In the genomic region with DNA sequence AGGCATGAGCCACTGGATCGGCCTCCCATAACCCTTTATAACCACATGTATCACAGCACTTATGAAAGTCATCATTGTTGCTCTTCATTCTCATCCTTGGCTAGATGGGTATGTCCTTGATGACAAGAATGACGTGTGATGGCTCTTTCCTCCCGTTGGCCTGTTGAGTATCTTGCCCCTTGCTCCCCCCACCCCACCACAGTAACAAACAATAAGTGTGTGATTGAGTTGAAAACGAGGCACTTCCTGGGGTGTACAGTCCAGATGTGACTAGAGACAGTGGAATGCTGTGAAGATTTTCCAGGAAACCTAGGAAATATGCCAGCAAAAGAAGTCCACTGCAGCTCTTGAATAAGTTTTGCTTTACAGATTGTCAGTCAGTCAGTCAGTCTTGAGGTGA, we compare ENCODE assay signal across 16 cellular contexts.
DNase-seq lines count a peak whose midpoint lies in the region; ATAC-seq, FAIRE-seq and TF ChIP-seq lines count a peak whose summit lies in the region.
"Had no signal": no experiment of that assay in that cellular context is flagged by ENCODE, and none has a peak within 500 bp of the region (broad histone marks: within the 10 kb centered on the region; RNA-seq: fewer than 3 reads in every experiment).

No MANE protein-coding gene starts in this region.

- no peaks in the 10 kb centered on the region for H3K27me3 ChIP-seq in RWPE2 (ENCODE audit: insufficient read depth, poor library complexity, severe bottlenecking)
- H3K27me3 ChIP-seq: SJSA1 had no signal

- no peak for TF ChIP-seq CTCF in RWPE2 (IDR thresholded peaks at IDR 0.05; ENCODE audit: poor library complexity, severe bottlenecking)
- no peak for TF ChIP-seq CTCF in epithelial cell of esophagus (IDR thresholded peaks at IDR 0.05; ENCODE audit: insufficient read depth, low read depth, low read length, missing control alignments)

- no peak overlapping the region for H3K27ac ChIP-seq in RWPE2 (ENCODE audit: poor library complexity, severe bottlenecking)
- H3K27ac ChIP-seq: SJSA1 had no signal

- peaks cover 6% of the 10 kb centered on the region for H3K4me1 ChIP-seq in RWPE2 (ENCODE audit: insufficient read depth, poor library complexity, severe bottlenecking)
- H3K4me1 ChIP-seq: SJSA1 had no signal

- no peak for TF ChIP-seq POLR2A in H54 (IDR thresholded peaks at IDR 0.05; ENCODE audit: low read depth, low read length)

- no peak for DNase-seq in H54 (ENCODE audit: insufficient read length, low spot score)
- no peak for DNase-seq in RWPE2 (ENCODE audit: low spot score)
- DNase-seq in epithelial cell of esophagus (ENCODE audit: low read depth), result peak; percentile 26
- DNase-seq in skeletal muscle cell (ENCODE audit: low read depth), result peak; percentile 64
- DNase-seq in pons (ENCODE audit: low spot score), result no peak
- no peak for DNase-seq in NCI-H128 (lab: John Stamatoyannopoulos, UW; ENCODE audit: unreplicated experiment)
- no peak for DNase-seq in left lobe of liver (ENCODE audit: low spot score)
- DNase-seq: CD8-positive, alpha-beta T cell; H7; IMR-90; Kasumi-1; NCI-H1417 treated with DMSO at 0.1 percent for 48 hours; NCI-H2029 treated with DMSO at 0.1 percent for 48 hours; NCI-H524 had no signal

- ATAC-seq in RWPE2 (ENCODE audit: low read depth) (peak; percentile 53; the same call in 1 of the 3 replicates), HG02852 (IDR thresholded peaks at IDR 0.05; ENCODE audit: unreplicated experiment) (no peak), left lobe of liver (no peak)
- ATAC-seq: CD8-positive, alpha-beta T cell had no signal

- H3K36me3 ChIP-seq in RWPE2 (ENCODE audit: low read depth), result no peaks in the 10 kb centered on the region
- H3K36me3 ChIP-seq: SJSA1 had no signal

- no peaks in the 10 kb centered on the region for H3K9me3 ChIP-seq in RWPE2 (ENCODE audit: severe bottlenecking)
- H3K9me3 ChIP-seq: SJSA1 had no signal

- H3K4me3 ChIP-seq in RWPE2 (ENCODE audit: severe bottlenecking) (no peak overlapping the region), epithelial cell of esophagus (ENCODE audit: low read length) (no peak overlapping the region), skeletal muscle cell (ENCODE audit: low read depth, low read length) (no peak overlapping the region)
- H3K4me3 ChIP-seq: SJSA1 had no signal

- FAIRE-seq in H54 (lab: Jason Lieb, UNC), result peak; percentile 88

Comparison
In these comparisons a context has a peak if more than half of its experiments do, and no peak if none do; other contexts are left out.
1. DNase-seq: peak in epithelial cell of esophagus (single experiment) and skeletal muscle cell (single experiment); none in H54 (single experiment), RWPE2 (single experiment), pons (single experiment), NCI-H128 (single experiment) and left lobe of liver (single experiment).